Comparison of ENCODE assay signal across 7 cellular contexts in genomic region chr16:54937673-54938350, GRCh38. TPM values are rescaled to one million over a fixed set of nuclear protein-coding genes. Genes with fewer than 3 reads are reported as not detected.
A peak's percentile ranks its signal among the peaks of the same experiment; 100 is the strongest.
DNase-seq lines count a peak whose midpoint lies in the region; ATAC-seq, FAIRE-seq and TF ChIP-seq lines count a peak whose summit lies in the region.

No MANE protein-coding gene starts in this region.

- 2% methylated on average over 43 to 44 of the region's 44 CpGs for WGBS in GM23248 (ENCODE audit: low coverage in 1 of 2, low lambda C conversion rate in 2 of 2, missing lambda C conversion rate in 2 of 2), 2 experiments

- H3K9me3 Mint-ChIP-seq in activated B cell treated with CpG ODN at 0.5 μM for 24 hours = no peaks in the 10 kb centered on the region
- H3K9me3 Mint-ChIP-seq in glutamatergic neuron (ENCODE audit: unreplicated experiment) = peaks cover 8% of the 10 kb centered on the region

- in situ Hi-C loops in GM23248 (cut with MboI) = loop anchor here (10.0 kb wide), 5 partner anchors 743 to 1383 kb away; no protein-coding TSS in a partner anchor

- peaks cover 95% of the 10 kb centered on the region for H3K79me2 ChIP-seq in GM23248 (ENCODE audit: insufficient read depth)

- H3F3A ChIP-seq in GM23248 (ENCODE audit: insufficient read depth) = no peaks in the 10 kb centered on the region

- H3K36me3 Mint-ChIP-seq in activated B cell treated with CpG ODN at 0.5 μM for 24 hours (ENCODE audit: low read depth) = peaks cover 2% of the 10 kb centered on the region
- peaks cover 7% of the 10 kb centered on the region for H3K36me3 Mint-ChIP-seq in glutamatergic neuron (ENCODE audit: unreplicated experiment)

- peaks cover 21% of the 10 kb centered on the region for H3K4me1 ChIP-seq in GM23248 (ENCODE audit: insufficient read depth)
- peaks cover 12% of the 10 kb centered on the region for H3K4me1 ChIP-seq in skeletal muscle satellite cell (ENCODE audit: control insufficient read depth, insufficient read depth, low read length)

- peak; percentile 66 for DNase-seq in GM23248
- DNase-seq in activated B cell treated with CpG ODN at 0.5 μM for 24 hours = no peak
- DNase-seq in glutamatergic neuron = no peak
- DNase-seq in GM19239 (ENCODE audit: insufficient read length, low spot score) = no peak

- POLR2A ChIA-PET in activated B cell treated with CpG ODN at 0.5 μM for 24 hours (lab: Charles Lee) = no interaction called here

- H4K20me1 ChIP-seq in GM23248 (ENCODE audit: insufficient read depth) = no peaks in the 10 kb centered on the region

- FAIRE-seq in GM19239 (lab: Jason Lieb, UNC) = no peak

- H3K4me2 ChIP-seq in GM23248 (ENCODE audit: unreplicated experiment) (peak overlapping the region; percentile 100), skeletal muscle satellite cell (ENCODE audit: low read length) (peak overlapping the region; percentile 86)

- H3K9me3 ChIP-seq in GM23248 (ENCODE audit: low read depth) (no peaks in the 10 kb centered on the region), skeletal muscle satellite cell (replicated peaks; ENCODE audit: low read length) (no peaks in the 10 kb centered on the region)

- ATAC-seq in activated B cell treated with CpG ODN at 0.5 μM for 24 hours (ENCODE audit: low read depth) (no peak), GM21423 (IDR thresholded peaks at IDR 0.05; ENCODE audit: unreplicated experiment) (no peak), SK-N-SH treated with all-trans-retinoic acid at 6 μM for 48 hours (no peak)

- no peaks in the 10 kb centered on the region for H3K9me2 ChIP-seq in GM23248 (ENCODE audit: insufficient read depth)

- peaks cover 76% of the 10 kb centered on the region for H3K27me3 Mint-ChIP-seq in activated B cell treated with CpG ODN at 0.5 μM for 24 hours
- H3K27me3 Mint-ChIP-seq in glutamatergic neuron (ENCODE audit: unreplicated experiment) = peaks cover 42% of the 10 kb centered on the region

- H3K9ac ChIP-seq in GM23248 = peak overlapping the region; percentile 96
- H3K9ac ChIP-seq in skeletal muscle satellite cell (ENCODE audit: low read depth, low read length) = no peak overlapping the region

- peak overlapping the region; percentile 96 for H3K27ac ChIP-seq in GM23248

- no peak for TF ChIP-seq CTCF in activated B cell treated with CpG ODN at 0.5 μM for 24 hours (IDR thresholded peaks at IDR 0.05)
- TF ChIP-seq CTCF in glutamatergic neuron (IDR thresholded peaks at IDR 0.05; ENCODE audit: partially characterized antibody, unreplicated experiment) = peak; percentile 64

- H3K4me3 Mint-ChIP-seq in activated B cell treated with CpG ODN at 0.5 μM for 24 hours = peak overlapping the region; percentile 15
- peak overlapping the region; percentile 75 for H3K4me3 Mint-ChIP-seq in glutamatergic neuron (ENCODE audit: unreplicated experiment)

- intact Hi-C loops in activated B cell treated with CpG ODN at 0.5 μM for 24 hours (cut with micrococcal nuclease) = loop anchor here (5.0 kb wide), 1 partner anchor 1254 kb away; the partner anchor contains the start of gene GNAO1

- peaks cover 3% of the 10 kb centered on the region; the same call in 1 of the 2 replicates for H3K36me3 ChIP-seq in GM23248 (ENCODE audit: low read depth)
- H3K36me3 ChIP-seq in skeletal muscle satellite cell (ENCODE audit: insufficient read depth, low read length) = peaks cover 11% of the 10 kb centered on the region

- peak overlapping the region; percentile 65 for H2AFZ ChIP-seq in GM23248

- H3K27ac Mint-ChIP-seq in activated B cell treated with CpG ODN at 0.5 μM for 24 hours = no peak overlapping the region
- no peak overlapping the region for H3K27ac Mint-ChIP-seq in glutamatergic neuron (ENCODE audit: unreplicated experiment)

- H3K4me1 Mint-ChIP-seq in activated B cell treated with CpG ODN at 0.5 μM for 24 hours = peaks cover 17% of the 10 kb centered on the region
- peaks cover 18% of the 10 kb centered on the region for H3K4me1 Mint-ChIP-seq in glutamatergic neuron (ENCODE audit: low read depth, unreplicated experiment)

- H3K27me3 ChIP-seq in GM23248 (replicated peaks; ENCODE audit: insufficient read depth) = no peaks in the 10 kb centered on the region
- H3K27me3 ChIP-seq in skeletal muscle satellite cell (ENCODE audit: control insufficient read depth, insufficient read depth, low read length) = peaks cover 8% of the 10 kb centered on the region

- CTCF ChIA-PET in activated B cell treated with CpG ODN at 0.5 μM for 24 hours (lab: Charles Lee) = no interaction called here

- H3K4me3 ChIP-seq in GM23248 (peak overlapping the region; percentile 87), skeletal muscle satellite cell (ENCODE audit: low read length) (peak overlapping the region; percentile 69)

TF ChIP-seq in SK-N-SH treated with all-trans-retinoic acid at 6 μM for 48 hours, 23 proteins besides CTCF, POLR2A, EP300 and RAD21:
- TF ChIP-seq SNAI2 (CRISPR knock-in tag; IDR thresholded peaks at IDR 0.05) (no peak), TOX (CRISPR knock-in tag; IDR thresholded peaks at IDR 0.05; ENCODE audit: borderline replicate concordance) (no peak), ARNTL (CRISPR knock-in tag; IDR thresholded peaks at IDR 0.05; ENCODE audit: borderline replicate concordance, low read depth) (no peak), ZNF565 (CRISPR knock-in tag; conservative IDR thresholded peaks at IDR 0.05; ENCODE audit: low read depth) (no peak), PPARA (CRISPR knock-in tag; IDR thresholded peaks at IDR 0.05; ENCODE audit: borderline replicate concordance) (no peak), ZNF70 (CRISPR knock-in tag; IDR thresholded peaks at IDR 0.05) (no peak), CREB5 (CRISPR knock-in tag; IDR thresholded peaks at IDR 0.05; ENCODE audit: low read depth) (no peak), GLIS3 (CRISPR knock-in tag; IDR thresholded peaks at IDR 0.05) (no peak), ZNF8 (CRISPR knock-in tag; IDR thresholded peaks at IDR 0.05) (no peak)
- TF ChIP-seq, protein P1, sequence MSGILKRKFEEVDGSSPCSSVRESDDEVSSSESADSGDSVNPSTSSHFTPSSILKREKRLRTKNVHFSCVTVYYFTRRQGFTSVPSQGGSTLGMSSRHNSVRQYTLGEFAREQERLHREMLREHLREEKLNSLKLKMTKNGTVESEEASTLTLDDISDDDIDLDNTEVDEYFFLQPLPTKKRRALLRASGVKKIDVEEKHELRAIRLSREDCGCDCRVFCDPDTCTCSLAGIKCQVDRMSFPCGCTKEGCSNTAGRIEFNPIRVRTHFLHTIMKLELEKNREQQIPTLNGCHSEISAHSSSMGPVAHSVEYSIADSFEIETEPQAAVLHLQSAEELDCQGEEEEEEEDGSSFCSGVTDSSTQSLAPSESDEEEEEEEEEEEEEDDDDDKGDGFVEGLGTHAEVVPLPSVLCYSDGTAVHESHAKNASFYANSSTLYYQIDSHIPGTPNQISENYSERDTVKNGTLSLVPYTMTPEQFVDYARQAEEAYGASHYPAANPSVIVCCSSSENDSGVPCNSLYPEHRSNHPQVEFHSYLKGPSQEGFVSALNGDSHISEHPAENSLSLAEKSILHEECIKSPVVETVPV (CRISPR knock-in tag; IDR thresholded peaks at IDR 0.05) = no peak
TF ChIP-seq in SK-N-SH treated with all-trans-retinoic acid at 6 μM for 48 hours: peak in this region for 0.

RNA-seq across cellular contexts. Expression of gene IRX5, which starts 7.1 kb away (rescaled TPM):
- 13.9 and 20.6 TPM in 2 replicates for total RNA-seq in GM23248 (2014; rRNA removed; shearing (Covaris generic))
- polyA plus RNA-seq in GM23248 (2016; fragmentation: Nextera tagmentation; extraction: Ambion mirVana) = 2.9 and 3.6 TPM in 2 replicates
- total RNA-seq in activated B cell treated with CpG ODN at 0.5 μM for 24 hours (0.07 TPM in 1 of 2 replicates, not detected in the other), glutamatergic neuron (ENCODE audit: unreplicated experiment) (4.7 TPM)
- 0.87 and 1.8 TPM in 2 replicates for total RNA-seq in skeletal muscle satellite cell (2012; rRNA removed)
